Comparison of ENCODE assay signal across 9 cellular contexts in genomic region chr4:69760455-69760854, GRCh38. TPM values are rescaled to one million over a fixed set of nuclear protein-coding genes. Genes with fewer than 3 reads are reported as not detected.
DNase-seq lines count a peak whose midpoint lies in the region; ATAC-seq and TF ChIP-seq lines count a peak whose summit lies in the region.
"Had no signal": no experiment of that assay in that cellular context is flagged by ENCODE, and none has a peak within 500 bp of the region (broad histone marks: within the 10 kb centered on the region; RNA-seq: fewer than 3 reads in every experiment).

TSS of gene SULT1B1 (minus strand) at chr4:69760620. CDS start at chr4:69755217, 5,403 bp downstream.

- DNase-seq in activated CD8-positive, alpha-beta T cell treated with anti-CD3 and anti-CD28 coated beads, Interleukin-2, amount 10 ng/mL, durations not matched to agents 7 days and 5 days = peak; percentile 80
- DNase-seq in fibroblast of peridontal ligament (ENCODE audit: extremely low read depth) (peak; percentile 52), NCI-H1092 (lab: John Stamatoyannopoulos, UW) (no peak), glutamatergic neuron (no peak)
- peak; percentile 31 for DNase-seq in stimulated activated CD4-positive, alpha-beta T cell treated with anti-CD3 and anti-CD28 coated beads, Interleukin-1b, Interleukin-23, amount 100 ng/mL, for 48 hours

- H3K4me1 ChIP-seq in Loucy (ENCODE audit: insufficient read depth, low read length, poor library complexity, severe bottlenecking) = peaks cover 28% of the 10 kb centered on the region

- H3K27me3 ChIP-seq in Loucy (ENCODE audit: insufficient read depth, low read length, poor library complexity, severe bottlenecking) = no peaks in the 10 kb centered on the region

- no peak for TF ChIP-seq CTCF in Loucy (conservative IDR thresholded peaks at IDR 0.05; ENCODE audit: low read length)
- TF ChIP-seq CTCF in glutamatergic neuron (IDR thresholded peaks at IDR 0.05; ENCODE audit: partially characterized antibody, unreplicated experiment) = no peak

- peak within 1 kb of the TSS; percentile 61 for H3K4me2 ChIP-seq in Loucy (ENCODE audit: low read depth, low read length, poor library complexity, severe bottlenecking)

- H3K4me3 Mint-ChIP-seq in activated CD8-positive, alpha-beta T cell treated with anti-CD3 and anti-CD28 coated beads, Interleukin-2, amount 10 ng/mL, durations not matched to agents 7 days and 5 days = peak within 1 kb of the TSS; percentile 76
- H3K4me3 Mint-ChIP-seq in glutamatergic neuron (ENCODE audit: unreplicated experiment) = no peak within 1 kb of the TSS

- POLR2A ChIA-PET in activated CD8-positive, alpha-beta T cell treated with anti-CD3 and anti-CD28 coated beads, Interleukin-2, amount 10 ng/mL, durations not matched to agents 7 days and 5 days (lab: Charles Lee) = interaction anchor here (0.7 to 1.2 kb wide), 2 partner anchors 24 to 81 kb away, joined by 3 read pairs; no protein-coding TSS in a partner anchor

- CTCF ChIA-PET in activated CD8-positive, alpha-beta T cell treated with anti-CD3 and anti-CD28 coated beads, Interleukin-2, amount 10 ng/mL, durations not matched to agents 7 days and 5 days (lab: Charles Lee) = interaction anchor here (1.8 to 2.0 kb wide), 2 partner anchors 10 to 62 kb away, joined by 5 to 9 read pairs; no protein-coding TSS in a partner anchor

- peaks cover 38% of the 10 kb centered on the region for H3K4me1 Mint-ChIP-seq in activated CD8-positive, alpha-beta T cell treated with anti-CD3 and anti-CD28 coated beads, Interleukin-2, amount 10 ng/mL, durations not matched to agents 7 days and 5 days (ENCODE audit: low read depth)
- H3K4me1 Mint-ChIP-seq in glutamatergic neuron (ENCODE audit: low read depth, unreplicated experiment) = no peaks in the 10 kb centered on the region

- H3K27ac Mint-ChIP-seq in activated CD8-positive, alpha-beta T cell treated with anti-CD3 and anti-CD28 coated beads, Interleukin-2, amount 10 ng/mL, durations not matched to agents 7 days and 5 days = peak within 1 kb of the TSS; percentile 96
- no peak within 1 kb of the TSS for H3K27ac Mint-ChIP-seq in glutamatergic neuron (ENCODE audit: unreplicated experiment)

- H3K36me3 Mint-ChIP-seq in activated CD8-positive, alpha-beta T cell treated with anti-CD3 and anti-CD28 coated beads, Interleukin-2, amount 10 ng/mL, durations not matched to agents 7 days and 5 days (ENCODE audit: low read depth) = peaks cover 9% of the 10 kb centered on the region
- no peaks in the 10 kb centered on the region for H3K36me3 Mint-ChIP-seq in glutamatergic neuron (ENCODE audit: unreplicated experiment)

- H4K20me1 ChIP-seq in Loucy (ENCODE audit: insufficient read depth, low read length, poor library complexity, severe bottlenecking) = no peaks in the 10 kb centered on the region

- no peaks in the 10 kb centered on the region for H3K9me3 Mint-ChIP-seq in activated CD8-positive, alpha-beta T cell treated with anti-CD3 and anti-CD28 coated beads, Interleukin-2, amount 10 ng/mL, durations not matched to agents 7 days and 5 days (ENCODE audit: insufficient read depth)
- H3K9me3 Mint-ChIP-seq in glutamatergic neuron (ENCODE audit: unreplicated experiment) = peaks cover 1% of the 10 kb centered on the region

- H3K9me2 ChIP-seq in Loucy (replicated peaks; ENCODE audit: low read depth, low read length) = no peaks in the 10 kb centered on the region

- peak within 1 kb of the TSS; percentile 14 for H3K9ac ChIP-seq in Loucy (ENCODE audit: low read depth, low read length, poor library complexity, severe bottlenecking)

- no peaks in the 10 kb centered on the region for H3K9me3 ChIP-seq in Loucy (ENCODE audit: insufficient read depth, low read depth, low read length)

- H2AFZ ChIP-seq in Loucy (ENCODE audit: low read length) = peak within 1 kb of the TSS; percentile 85

- H3F3A ChIP-seq in Loucy (ENCODE audit: low read depth) = no peaks in the 10 kb centered on the region

- no peaks in the 10 kb centered on the region for H3K79me2 ChIP-seq in Loucy (ENCODE audit: insufficient read depth, low read length)

- ATAC-seq in activated CD8-positive, alpha-beta T cell treated with anti-CD3 and anti-CD28 coated beads, Interleukin-2, amount 10 ng/mL, durations not matched to agents 7 days and 5 days = peak; percentile 96
- ATAC-seq in GM21786 (IDR thresholded peaks at IDR 0.05; ENCODE audit: unreplicated experiment) = no peak
- ATAC-seq in GM18867 (IDR thresholded peaks at IDR 0.05; ENCODE audit: unreplicated experiment) = no peak

- H3K27me3 Mint-ChIP-seq in activated CD8-positive, alpha-beta T cell treated with anti-CD3 and anti-CD28 coated beads, Interleukin-2, amount 10 ng/mL, durations not matched to agents 7 days and 5 days (ENCODE audit: low read depth) = no peaks in the 10 kb centered on the region
- H3K27me3 Mint-ChIP-seq in glutamatergic neuron (ENCODE audit: unreplicated experiment) = peaks cover 1% of the 10 kb centered on the region

- H3K36me3 ChIP-seq in Loucy (ENCODE audit: insufficient read depth, low read length) = no peaks in the 10 kb centered on the region

- H3K4me3 ChIP-seq in Loucy (ENCODE audit: low read length, poor library complexity, severe bottlenecking) = peak within 1 kb of the TSS; percentile 48

RNA-seq across cellular contexts. Expression of gene SULT1B1, which starts in this region (rescaled TPM):
- 1 to 10 TPM; 1.1 to 1.7 TPM for total RNA-seq in activated CD8-positive, alpha-beta T cell treated with anti-CD3 and anti-CD28 coated beads, Interleukin-2, amount 10 ng/mL, durations not matched to agents 7 days and 5 days
- 0.10 TPM for total RNA-seq in glutamatergic neuron (ENCODE audit: unreplicated experiment)
- total RNA-seq: H1 had no signal

Comparison
In these comparisons a context has a peak if more than half of its experiments do, and no peak if none do; other contexts are left out.
1. DNase-seq: peak in activated CD8-positive, alpha-beta T cell treated with anti-CD3 and anti-CD28 coated beads, Interleukin-2, amount 10 ng/mL, durations not matched to agents 7 days and 5 days (single experiment), fibroblast of peridontal ligament (single experiment) and stimulated activated CD4-positive, alpha-beta T cell treated with anti-CD3 and anti-CD28 coated beads, Interleukin-1b, Interleukin-23, amount 100 ng/mL, for 48 hours (single experiment); none in NCI-H1092 (single experiment) and glutamatergic neuron (single experiment).